ENCODE assay signal across 1 cellular context in the genomic region with DNA sequence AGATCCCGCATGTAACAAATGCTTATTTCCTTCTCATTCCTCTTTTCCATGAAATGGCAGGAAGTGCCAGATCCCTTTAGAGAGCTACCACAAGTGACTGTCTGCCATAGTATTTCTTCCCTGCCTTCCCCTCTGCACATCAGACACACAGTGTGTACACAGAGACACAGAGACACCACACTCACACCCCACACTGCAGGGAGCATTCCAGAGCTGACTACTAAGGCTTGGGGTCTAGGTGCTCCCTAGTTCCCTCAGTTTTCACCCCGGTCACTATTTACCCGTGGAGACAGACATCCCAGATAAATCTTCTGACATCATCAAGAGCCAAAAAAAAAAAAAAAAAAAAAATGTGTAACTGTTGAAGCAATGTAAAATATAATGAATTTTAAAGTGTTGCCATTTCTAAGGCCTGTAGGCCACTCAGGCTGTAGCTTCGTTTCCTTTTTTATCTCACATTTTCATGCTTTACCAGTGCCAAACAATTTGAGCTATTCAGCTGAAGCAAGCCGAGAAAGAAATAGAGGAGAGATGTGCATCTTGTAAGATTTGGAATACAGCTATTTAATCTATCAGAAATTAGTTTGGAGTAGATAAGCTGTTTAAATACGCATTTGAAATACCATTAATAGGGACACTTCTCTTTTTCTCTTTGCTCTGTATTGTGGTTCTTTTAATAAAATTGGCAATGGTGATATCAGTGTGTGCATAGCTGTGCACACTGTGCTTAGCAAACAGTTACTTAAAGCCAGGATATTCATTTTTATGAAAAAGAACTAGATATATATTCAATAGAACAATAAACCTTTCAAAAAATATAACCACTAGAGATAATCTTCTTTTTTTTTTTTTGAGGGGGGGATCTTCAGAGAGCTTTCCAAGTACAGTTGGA.
TF ChIP-seq lines count a peak whose summit lies in the region.

No MANE protein-coding gene starts in this region.

TF ChIP-seq in GM23338, 12 proteins besides CTCF, POLR2A, EP300 and RAD21 (continued from another document):
- TF ChIP-seq, protein P1, sequence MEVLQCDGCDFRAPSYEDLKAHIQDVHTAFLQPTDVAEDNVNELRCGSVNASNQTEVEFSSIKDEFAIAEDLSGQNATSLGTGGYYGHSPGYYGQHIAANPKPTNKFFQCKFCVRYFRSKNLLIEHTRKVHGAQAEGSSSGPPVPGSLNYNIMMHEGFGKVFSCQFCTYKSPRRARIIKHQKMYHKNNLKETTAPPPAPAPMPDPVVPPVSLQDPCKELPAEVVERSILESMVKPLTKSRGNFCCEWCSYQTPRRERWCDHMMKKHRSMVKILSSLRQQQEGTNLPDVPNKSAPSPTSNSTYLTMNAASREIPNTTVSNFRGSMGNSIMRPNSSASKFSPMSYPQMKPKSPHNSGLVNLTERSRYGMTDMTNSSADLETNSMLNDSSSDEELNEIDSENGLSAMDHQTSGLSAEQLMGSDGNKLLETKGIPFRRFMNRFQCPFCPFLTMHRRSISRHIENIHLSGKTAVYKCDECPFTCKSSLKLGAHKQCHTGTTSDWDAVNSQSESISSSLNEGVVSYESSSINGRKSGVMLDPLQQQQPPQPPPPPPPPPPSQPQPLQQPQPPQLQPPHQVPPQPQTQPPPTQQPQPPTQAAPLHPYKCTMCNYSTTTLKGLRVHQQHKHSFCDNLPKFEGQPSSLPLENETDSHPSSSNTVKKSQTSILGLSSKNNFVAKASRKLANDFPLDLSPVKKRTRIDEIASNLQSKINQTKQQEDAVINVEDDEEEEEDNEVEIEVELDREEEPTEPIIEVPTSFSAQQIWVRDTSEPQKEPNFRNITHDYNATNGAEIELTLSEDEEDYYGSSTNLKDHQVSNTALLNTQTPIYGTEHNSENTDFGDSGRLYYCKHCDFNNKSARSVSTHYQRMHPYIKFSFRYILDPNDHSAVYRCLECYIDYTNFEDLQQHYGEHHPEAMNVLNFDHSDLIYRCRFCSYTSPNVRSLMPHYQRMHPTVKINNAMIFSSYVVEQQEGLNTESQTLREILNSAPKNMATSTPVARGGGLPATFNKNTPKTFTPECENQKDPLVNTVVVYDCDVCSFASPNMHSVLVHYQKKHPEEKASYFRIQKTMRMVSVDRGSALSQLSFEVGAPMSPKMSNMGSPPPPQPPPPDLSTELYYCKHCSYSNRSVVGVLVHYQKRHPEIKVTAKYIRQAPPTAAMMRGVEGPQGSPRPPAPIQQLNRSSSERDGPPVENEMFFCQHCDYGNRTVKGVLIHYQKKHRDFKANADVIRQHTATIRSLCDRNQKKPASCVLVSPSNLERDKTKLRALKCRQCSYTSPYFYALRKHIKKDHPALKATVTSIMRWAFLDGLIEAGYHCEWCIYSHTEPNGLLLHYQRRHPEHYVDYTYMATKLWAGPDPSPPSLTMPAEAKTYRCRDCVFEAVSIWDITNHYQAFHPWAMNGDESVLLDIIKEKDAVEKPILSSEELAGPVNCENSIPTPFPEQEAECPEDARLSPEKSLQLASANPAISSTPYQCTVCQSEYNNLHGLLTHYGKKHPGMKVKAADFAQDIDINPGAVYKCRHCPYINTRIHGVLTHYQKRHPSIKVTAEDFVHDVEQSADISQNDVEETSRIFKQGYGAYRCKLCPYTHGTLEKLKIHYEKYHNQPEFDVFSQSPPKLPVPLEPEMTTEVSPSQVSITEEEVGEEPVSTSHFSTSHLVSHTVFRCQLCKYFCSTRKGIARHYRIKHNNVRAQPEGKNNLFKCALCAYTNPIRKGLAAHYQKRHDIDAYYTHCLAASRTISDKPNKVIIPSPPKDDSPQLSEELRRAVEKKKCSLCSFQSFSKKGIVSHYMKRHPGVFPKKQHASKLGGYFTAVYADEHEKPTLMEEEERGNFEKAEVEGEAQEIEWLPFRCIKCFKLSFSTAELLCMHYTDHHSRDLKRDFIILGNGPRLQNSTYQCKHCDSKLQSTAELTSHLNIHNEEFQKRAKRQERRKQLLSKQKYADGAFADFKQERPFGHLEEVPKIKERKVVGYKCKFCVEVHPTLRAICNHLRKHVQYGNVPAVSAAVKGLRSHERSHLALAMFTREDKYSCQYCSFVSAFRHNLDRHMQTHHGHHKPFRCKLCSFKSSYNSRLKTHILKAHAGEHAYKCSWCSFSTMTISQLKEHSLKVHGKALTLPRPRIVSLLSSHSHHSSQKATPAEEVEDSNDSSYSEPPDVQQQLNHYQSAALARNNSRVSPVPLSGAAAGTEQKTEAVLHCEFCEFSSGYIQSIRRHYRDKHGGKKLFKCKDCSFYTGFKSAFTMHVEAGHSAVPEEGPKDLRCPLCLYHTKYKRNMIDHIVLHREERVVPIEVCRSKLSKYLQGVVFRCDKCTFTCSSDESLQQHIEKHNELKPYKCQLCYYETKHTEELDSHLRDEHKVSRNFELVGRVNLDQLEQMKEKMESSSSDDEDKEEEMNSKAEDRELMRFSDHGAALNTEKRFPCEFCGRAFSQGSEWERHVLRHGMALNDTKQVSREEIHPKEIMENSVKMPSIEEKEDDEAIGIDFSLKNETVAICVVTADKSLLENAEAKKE (CRISPR knock-in tag; IDR thresholded peaks at IDR 0.05), result no peak
- no peak for TF ChIP-seq ZNF114 (CRISPR knock-in tag; IDR thresholded peaks at IDR 0.05)
- TF ChIP-seq, protein P2, sequence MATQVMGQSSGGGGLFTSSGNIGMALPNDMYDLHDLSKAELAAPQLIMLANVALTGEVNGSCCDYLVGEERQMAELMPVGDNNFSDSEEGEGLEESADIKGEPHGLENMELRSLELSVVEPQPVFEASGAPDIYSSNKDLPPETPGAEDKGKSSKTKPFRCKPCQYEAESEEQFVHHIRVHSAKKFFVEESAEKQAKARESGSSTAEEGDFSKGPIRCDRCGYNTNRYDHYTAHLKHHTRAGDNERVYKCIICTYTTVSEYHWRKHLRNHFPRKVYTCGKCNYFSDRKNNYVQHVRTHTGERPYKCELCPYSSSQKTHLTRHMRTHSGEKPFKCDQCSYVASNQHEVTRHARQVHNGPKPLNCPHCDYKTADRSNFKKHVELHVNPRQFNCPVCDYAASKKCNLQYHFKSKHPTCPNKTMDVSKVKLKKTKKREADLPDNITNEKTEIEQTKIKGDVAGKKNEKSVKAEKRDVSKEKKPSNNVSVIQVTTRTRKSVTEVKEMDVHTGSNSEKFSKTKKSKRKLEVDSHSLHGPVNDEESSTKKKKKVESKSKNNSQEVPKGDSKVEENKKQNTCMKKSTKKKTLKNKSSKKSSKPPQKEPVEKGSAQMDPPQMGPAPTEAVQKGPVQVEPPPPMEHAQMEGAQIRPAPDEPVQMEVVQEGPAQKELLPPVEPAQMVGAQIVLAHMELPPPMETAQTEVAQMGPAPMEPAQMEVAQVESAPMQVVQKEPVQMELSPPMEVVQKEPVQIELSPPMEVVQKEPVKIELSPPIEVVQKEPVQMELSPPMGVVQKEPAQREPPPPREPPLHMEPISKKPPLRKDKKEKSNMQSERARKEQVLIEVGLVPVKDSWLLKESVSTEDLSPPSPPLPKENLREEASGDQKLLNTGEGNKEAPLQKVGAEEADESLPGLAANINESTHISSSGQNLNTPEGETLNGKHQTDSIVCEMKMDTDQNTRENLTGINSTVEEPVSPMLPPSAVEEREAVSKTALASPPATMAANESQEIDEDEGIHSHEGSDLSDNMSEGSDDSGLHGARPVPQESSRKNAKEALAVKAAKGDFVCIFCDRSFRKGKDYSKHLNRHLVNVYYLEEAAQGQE (IDR thresholded peaks at IDR 0.05; ENCODE audit: unreplicated experiment), result no peak
- no peak for TF ChIP-seq POLR2AphosphoS5 (IDR thresholded peaks at IDR 0.05; ENCODE audit: low read depth)
- no peak for TF ChIP-seq NANOG (IDR thresholded peaks at IDR 0.05; ENCODE audit: borderline replicate concordance)
- no peak for TF ChIP-seq EZH2 (IDR thresholded peaks at IDR 0.05; ENCODE audit: low read depth, unreplicated experiment)
- TF ChIP-seq JUNB (IDR thresholded peaks at IDR 0.05; ENCODE audit: unreplicated experiment), result no peak
